In the genomic region with DNA sequence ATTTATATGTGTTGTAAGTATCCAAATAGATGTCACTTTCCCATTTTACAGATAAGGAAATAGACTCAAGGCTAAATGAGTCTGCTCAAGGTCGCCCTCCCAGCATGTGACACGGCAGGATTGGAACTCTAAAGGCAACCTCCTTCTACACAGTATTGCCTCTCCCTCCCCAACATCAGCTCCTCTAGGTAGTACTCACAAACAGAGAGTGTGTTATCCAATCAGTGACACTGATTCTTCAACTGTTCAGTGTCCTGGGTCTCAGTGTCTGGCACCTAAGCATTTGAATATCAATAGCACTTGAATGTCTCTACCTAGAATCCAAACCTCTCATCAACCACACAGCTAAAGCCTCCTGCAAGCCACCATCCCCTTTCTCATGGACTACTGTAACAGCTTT, we compare ENCODE assay signal across 2 cellular contexts.
TF ChIP-seq lines count a peak whose summit lies in the region.

No MANE protein-coding gene starts in this region.

TF ChIP-seq in GM23338, 12 proteins besides CTCF, POLR2A, EP300 and RAD21 (continued from another document):
- TF ChIP-seq, protein P1, sequence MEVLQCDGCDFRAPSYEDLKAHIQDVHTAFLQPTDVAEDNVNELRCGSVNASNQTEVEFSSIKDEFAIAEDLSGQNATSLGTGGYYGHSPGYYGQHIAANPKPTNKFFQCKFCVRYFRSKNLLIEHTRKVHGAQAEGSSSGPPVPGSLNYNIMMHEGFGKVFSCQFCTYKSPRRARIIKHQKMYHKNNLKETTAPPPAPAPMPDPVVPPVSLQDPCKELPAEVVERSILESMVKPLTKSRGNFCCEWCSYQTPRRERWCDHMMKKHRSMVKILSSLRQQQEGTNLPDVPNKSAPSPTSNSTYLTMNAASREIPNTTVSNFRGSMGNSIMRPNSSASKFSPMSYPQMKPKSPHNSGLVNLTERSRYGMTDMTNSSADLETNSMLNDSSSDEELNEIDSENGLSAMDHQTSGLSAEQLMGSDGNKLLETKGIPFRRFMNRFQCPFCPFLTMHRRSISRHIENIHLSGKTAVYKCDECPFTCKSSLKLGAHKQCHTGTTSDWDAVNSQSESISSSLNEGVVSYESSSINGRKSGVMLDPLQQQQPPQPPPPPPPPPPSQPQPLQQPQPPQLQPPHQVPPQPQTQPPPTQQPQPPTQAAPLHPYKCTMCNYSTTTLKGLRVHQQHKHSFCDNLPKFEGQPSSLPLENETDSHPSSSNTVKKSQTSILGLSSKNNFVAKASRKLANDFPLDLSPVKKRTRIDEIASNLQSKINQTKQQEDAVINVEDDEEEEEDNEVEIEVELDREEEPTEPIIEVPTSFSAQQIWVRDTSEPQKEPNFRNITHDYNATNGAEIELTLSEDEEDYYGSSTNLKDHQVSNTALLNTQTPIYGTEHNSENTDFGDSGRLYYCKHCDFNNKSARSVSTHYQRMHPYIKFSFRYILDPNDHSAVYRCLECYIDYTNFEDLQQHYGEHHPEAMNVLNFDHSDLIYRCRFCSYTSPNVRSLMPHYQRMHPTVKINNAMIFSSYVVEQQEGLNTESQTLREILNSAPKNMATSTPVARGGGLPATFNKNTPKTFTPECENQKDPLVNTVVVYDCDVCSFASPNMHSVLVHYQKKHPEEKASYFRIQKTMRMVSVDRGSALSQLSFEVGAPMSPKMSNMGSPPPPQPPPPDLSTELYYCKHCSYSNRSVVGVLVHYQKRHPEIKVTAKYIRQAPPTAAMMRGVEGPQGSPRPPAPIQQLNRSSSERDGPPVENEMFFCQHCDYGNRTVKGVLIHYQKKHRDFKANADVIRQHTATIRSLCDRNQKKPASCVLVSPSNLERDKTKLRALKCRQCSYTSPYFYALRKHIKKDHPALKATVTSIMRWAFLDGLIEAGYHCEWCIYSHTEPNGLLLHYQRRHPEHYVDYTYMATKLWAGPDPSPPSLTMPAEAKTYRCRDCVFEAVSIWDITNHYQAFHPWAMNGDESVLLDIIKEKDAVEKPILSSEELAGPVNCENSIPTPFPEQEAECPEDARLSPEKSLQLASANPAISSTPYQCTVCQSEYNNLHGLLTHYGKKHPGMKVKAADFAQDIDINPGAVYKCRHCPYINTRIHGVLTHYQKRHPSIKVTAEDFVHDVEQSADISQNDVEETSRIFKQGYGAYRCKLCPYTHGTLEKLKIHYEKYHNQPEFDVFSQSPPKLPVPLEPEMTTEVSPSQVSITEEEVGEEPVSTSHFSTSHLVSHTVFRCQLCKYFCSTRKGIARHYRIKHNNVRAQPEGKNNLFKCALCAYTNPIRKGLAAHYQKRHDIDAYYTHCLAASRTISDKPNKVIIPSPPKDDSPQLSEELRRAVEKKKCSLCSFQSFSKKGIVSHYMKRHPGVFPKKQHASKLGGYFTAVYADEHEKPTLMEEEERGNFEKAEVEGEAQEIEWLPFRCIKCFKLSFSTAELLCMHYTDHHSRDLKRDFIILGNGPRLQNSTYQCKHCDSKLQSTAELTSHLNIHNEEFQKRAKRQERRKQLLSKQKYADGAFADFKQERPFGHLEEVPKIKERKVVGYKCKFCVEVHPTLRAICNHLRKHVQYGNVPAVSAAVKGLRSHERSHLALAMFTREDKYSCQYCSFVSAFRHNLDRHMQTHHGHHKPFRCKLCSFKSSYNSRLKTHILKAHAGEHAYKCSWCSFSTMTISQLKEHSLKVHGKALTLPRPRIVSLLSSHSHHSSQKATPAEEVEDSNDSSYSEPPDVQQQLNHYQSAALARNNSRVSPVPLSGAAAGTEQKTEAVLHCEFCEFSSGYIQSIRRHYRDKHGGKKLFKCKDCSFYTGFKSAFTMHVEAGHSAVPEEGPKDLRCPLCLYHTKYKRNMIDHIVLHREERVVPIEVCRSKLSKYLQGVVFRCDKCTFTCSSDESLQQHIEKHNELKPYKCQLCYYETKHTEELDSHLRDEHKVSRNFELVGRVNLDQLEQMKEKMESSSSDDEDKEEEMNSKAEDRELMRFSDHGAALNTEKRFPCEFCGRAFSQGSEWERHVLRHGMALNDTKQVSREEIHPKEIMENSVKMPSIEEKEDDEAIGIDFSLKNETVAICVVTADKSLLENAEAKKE (CRISPR knock-in tag; IDR thresholded peaks at IDR 0.05), result no peak
- TF ChIP-seq EZH2 (IDR thresholded peaks at IDR 0.05; ENCODE audit: low read depth, unreplicated experiment), result no peak
- no peak for TF ChIP-seq ZNF114 (CRISPR knock-in tag; IDR thresholded peaks at IDR 0.05)
- TF ChIP-seq, protein P2, sequence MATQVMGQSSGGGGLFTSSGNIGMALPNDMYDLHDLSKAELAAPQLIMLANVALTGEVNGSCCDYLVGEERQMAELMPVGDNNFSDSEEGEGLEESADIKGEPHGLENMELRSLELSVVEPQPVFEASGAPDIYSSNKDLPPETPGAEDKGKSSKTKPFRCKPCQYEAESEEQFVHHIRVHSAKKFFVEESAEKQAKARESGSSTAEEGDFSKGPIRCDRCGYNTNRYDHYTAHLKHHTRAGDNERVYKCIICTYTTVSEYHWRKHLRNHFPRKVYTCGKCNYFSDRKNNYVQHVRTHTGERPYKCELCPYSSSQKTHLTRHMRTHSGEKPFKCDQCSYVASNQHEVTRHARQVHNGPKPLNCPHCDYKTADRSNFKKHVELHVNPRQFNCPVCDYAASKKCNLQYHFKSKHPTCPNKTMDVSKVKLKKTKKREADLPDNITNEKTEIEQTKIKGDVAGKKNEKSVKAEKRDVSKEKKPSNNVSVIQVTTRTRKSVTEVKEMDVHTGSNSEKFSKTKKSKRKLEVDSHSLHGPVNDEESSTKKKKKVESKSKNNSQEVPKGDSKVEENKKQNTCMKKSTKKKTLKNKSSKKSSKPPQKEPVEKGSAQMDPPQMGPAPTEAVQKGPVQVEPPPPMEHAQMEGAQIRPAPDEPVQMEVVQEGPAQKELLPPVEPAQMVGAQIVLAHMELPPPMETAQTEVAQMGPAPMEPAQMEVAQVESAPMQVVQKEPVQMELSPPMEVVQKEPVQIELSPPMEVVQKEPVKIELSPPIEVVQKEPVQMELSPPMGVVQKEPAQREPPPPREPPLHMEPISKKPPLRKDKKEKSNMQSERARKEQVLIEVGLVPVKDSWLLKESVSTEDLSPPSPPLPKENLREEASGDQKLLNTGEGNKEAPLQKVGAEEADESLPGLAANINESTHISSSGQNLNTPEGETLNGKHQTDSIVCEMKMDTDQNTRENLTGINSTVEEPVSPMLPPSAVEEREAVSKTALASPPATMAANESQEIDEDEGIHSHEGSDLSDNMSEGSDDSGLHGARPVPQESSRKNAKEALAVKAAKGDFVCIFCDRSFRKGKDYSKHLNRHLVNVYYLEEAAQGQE (IDR thresholded peaks at IDR 0.05; ENCODE audit: unreplicated experiment), result no peak
- no peak for TF ChIP-seq CREB1 (CRISPR knock-in tag; IDR thresholded peaks at IDR 0.05; ENCODE audit: low read depth)
- TF ChIP-seq POLR2AphosphoS5 (IDR thresholded peaks at IDR 0.05; ENCODE audit: low read depth), result no peak
- TF ChIP-seq JUNB (IDR thresholded peaks at IDR 0.05; ENCODE audit: unreplicated experiment), result no peak
- TF ChIP-seq NANOG (IDR thresholded peaks at IDR 0.05; ENCODE audit: borderline replicate concordance), result no peak
TF ChIP-seq in GM23338: peak in this region for 0.

TF ChIP-seq in WTC11, 78 proteins besides CTCF, POLR2A, EP300 and RAD21 (continued from another document):
- TF ChIP-seq, protein P3, sequence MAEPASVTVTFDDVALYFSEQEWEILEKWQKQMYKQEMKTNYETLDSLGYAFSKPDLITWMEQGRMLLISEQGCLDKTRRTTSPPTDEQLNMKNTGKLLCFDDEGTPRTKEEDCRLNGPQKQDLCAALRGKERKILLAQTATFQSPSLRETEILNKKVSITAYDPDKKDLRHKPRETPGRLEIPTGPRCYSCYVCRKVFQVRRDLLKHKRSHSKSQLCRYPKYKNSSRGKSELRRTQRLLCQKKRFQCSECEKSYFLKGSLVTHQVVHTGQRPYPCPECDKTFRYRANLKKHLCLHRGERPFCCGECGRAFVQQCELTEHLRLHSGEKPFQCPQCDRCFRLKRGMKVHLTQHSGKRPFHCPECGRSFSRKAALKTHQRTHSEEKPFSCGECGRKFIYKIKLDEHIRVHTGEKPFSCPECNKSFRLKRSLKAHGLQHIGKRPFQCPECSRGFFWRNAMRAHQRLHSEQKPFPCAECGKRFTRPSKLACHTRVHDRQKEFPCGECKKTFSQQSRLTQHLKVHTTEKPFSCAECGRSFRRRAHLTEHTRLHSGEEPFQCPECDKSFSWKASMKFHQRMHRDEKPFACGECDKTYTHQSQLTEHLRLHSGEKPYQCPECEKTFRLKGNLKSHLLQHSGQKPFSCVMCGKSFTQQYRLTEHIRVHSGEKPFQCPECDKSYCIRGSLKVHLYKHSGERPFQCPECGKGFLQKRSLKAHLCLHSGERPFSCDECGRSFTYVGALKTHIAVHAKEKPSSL (CRISPR knock-in tag; conservative IDR thresholded peaks at IDR 0.05), result no peak
- TF ChIP-seq, protein P4, sequence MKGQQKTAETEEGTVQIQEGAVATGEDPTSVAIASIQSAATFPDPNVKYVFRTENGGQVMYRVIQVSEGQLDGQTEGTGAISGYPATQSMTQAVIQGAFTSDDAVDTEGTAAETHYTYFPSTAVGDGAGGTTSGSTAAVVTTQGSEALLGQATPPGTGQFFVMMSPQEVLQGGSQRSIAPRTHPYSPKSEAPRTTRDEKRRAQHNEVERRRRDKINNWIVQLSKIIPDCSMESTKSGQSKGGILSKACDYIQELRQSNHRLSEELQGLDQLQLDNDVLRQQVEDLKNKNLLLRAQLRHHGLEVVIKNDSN (CRISPR knock-in tag; IDR thresholded peaks at IDR 0.05), result no peak
- TF ChIP-seq ETV6 (CRISPR knock-in tag; IDR thresholded peaks at IDR 0.05), result no peak
- no peak for TF ChIP-seq NR2C2 (CRISPR knock-in tag; IDR thresholded peaks at IDR 0.05)
